Comparison of ENCODE assay signal across 15 cellular contexts in the genomic region with DNA sequence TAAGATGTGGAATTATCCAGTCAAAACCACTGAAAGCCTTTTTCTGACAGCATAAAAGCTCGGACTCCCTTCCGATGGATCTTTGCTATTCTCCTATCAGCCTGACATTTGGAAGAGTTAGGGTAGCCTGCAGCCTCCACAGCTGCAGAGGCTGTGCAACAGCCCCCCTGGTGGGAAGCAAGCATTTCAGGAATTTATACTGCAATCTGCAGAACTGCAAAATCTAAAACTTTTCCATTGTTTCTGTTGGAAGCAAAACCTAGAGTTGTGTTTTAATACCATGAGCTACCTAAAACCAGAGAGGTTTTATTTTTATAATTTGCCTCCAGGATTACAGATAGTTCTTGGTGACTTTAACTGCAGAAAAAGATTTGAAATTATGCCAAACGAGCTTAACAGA.
DNase-seq lines count a peak whose midpoint lies in the region; ATAC-seq and TF ChIP-seq lines count a peak whose summit lies in the region.
"Had no signal": no experiment of that assay in that cellular context is flagged by ENCODE, and none has a peak within 500 bp of the region (broad histone marks: within the 10 kb centered on the region; RNA-seq: fewer than 3 reads in every experiment).

No MANE protein-coding gene starts in this region.

- peaks cover 39% of the 10 kb centered on the region for H3K4me1 ChIP-seq in iPS-18a (ENCODE audit: control insufficient read depth, low read depth, low read length)
- peaks cover 0 to 61% (median 31%) of the 10 kb centered on the region in 4 donors for H3K4me1 ChIP-seq in tibial artery

- H3K9me3 ChIP-seq in iPS-18a (ENCODE audit: control insufficient read depth, low read depth, low read length) (no peaks in the 10 kb centered on the region), tibial artery (no peaks in the 10 kb centered on the region)
- H3K9me3 ChIP-seq: left ventricle myocardium inferior, prostate gland had no signal

- no peak overlapping the region for H3K27ac ChIP-seq in iPS-18a (ENCODE audit: low read length)
- no peak overlapping the region for H3K27ac ChIP-seq in tibial artery
- H3K27ac ChIP-seq: left ventricle myocardium inferior, prostate gland had no signal

- H3K36me3 ChIP-seq in iPS-18a (ENCODE audit: control insufficient read depth, low read depth, low read length) (no peaks in the 10 kb centered on the region), tibial artery (no peaks in the 10 kb centered on the region)
- H3K36me3 ChIP-seq: left ventricle myocardium inferior, prostate gland had no signal

- no peak for TF ChIP-seq CTCF in WI38 (IDR thresholded peaks at IDR 0.05; ENCODE audit: low read depth, low read length)
- no peak for TF ChIP-seq CTCF in tibial artery (IDR thresholded peaks at IDR 0.05)

- H3K27me3 ChIP-seq in iPS-18a (ENCODE audit: control insufficient read depth, insufficient read depth, low read length) = no peaks in the 10 kb centered on the region
- no peaks in the 10 kb centered on the region for H3K27me3 ChIP-seq in tibial artery

- H3K4me3 ChIP-seq in WI38 (ENCODE audit: low read depth, low read length) (peak overlapping the region; percentile 2; the same call in 1 of the 2 replicates), iPS-18a (ENCODE audit: low read length) (peak overlapping the region; percentile 32), tibial artery (no peak overlapping the region)
- H3K4me3 ChIP-seq: left ventricle myocardium inferior, prostate gland had no signal

- ATAC-seq in sciatic nerve (peak; percentile 41), GM21381 (IDR thresholded peaks at IDR 0.05; ENCODE audit: unreplicated experiment) (no peak)

- DNase-seq in EL (peak; percentile 54), sciatic nerve (ENCODE audit: low spot score) (no peak), A172 (ENCODE audit: low spot score) (no peak), tibial artery (no peak)
- DNase-seq in central memory CD4-positive, alpha-beta T cell = no peak
- DNase-seq: activated CD4-positive, alpha-beta memory T cell treated with anti-CD3 and anti-CD28 coated beads, Interleukin-2, amount 10 ng/mL, durations not matched to agents 7 days and 5 days; activated naive CD4-positive, alpha-beta T cell treated with anti-CD3 and anti-CD28 coated beads, Interleukin-2, amount 10 ng/mL, durations not matched to agents 7 days and 5 days; foreskin melanocyte; left ventricle myocardium inferior; NCI-H1092 treated with DMSO at 0.1 percent for 48 hours; NCI-H446 had no signal

- intact Hi-C loops in sciatic nerve (cut with DNase I) (no loop called here), tibial artery (cut with DNase I; ENCODE audit: low total_unique reads) (no loop called here)

- H3K9ac ChIP-seq in iPS-18a (ENCODE audit: low read length) = no peak overlapping the region

Comparison
In these comparisons a context has a peak if more than half of its experiments do, and no peak if none do; other contexts are left out.
1. H3K4me3 ChIP-seq: peak in WI38 (single experiment) and iPS-18a (single experiment); none in tibial artery (0 of 2).